ENCODE assay signal across 9 cellular contexts in the genomic region with DNA sequence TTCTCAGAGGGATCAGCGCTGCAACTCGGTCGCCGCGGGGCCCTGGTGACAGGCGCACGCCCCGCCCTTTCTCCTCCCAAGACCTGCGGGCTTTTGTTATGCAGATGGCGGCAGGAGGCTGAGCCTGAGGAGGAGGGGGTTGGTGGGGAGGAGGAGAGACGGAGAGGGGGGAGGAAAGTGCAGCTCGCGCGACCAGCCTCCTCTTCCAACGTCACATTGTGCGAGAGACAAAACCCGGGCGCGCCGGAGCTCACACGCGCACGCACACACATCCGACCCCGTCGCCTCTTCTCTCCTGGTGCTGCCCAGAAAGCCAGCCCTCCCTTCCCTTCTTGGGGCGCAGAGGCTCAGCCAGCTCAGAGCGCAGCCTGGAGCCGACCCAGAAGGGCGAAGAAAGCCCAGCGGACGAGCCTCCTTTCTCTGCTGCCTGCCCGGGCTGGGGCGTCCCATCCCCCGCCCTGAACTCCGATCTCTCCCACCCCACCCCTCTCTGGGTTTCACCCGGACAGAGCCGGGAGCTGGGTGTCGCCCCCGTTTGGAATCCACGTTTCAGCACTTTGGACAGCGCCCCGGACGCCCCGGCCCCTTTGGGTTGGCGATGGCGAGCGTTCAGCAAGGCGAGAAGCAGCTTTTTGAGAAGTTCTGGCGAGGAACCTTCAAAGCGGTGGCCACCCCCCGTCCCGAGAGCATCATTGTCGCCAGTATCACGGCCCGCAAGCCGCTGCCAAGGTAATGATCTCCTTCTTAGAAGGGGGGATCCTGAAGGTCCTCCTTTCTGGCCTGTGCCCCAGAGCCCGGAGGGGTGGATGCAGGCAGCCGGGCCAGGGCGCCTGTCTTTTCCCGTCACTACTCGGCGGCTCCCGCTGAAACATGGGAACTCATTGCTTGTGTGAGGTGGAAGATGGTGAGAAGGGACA. TPM values are rescaled to one million over a fixed set of nuclear protein-coding genes. Genes with fewer than 3 reads are reported as not detected.
A peak's percentile ranks its signal among the peaks of the same experiment; 100 is the strongest.
DNase-seq lines count a peak whose midpoint lies in the region; ATAC-seq lines count a peak whose summit lies in the region.
"Had no signal": no experiment of that assay in that cellular context is flagged by ENCODE, and none has a peak within 500 bp of the region (broad histone marks: within the 10 kb centered on the region; RNA-seq: fewer than 3 reads in every experiment).

A gene with protein sequence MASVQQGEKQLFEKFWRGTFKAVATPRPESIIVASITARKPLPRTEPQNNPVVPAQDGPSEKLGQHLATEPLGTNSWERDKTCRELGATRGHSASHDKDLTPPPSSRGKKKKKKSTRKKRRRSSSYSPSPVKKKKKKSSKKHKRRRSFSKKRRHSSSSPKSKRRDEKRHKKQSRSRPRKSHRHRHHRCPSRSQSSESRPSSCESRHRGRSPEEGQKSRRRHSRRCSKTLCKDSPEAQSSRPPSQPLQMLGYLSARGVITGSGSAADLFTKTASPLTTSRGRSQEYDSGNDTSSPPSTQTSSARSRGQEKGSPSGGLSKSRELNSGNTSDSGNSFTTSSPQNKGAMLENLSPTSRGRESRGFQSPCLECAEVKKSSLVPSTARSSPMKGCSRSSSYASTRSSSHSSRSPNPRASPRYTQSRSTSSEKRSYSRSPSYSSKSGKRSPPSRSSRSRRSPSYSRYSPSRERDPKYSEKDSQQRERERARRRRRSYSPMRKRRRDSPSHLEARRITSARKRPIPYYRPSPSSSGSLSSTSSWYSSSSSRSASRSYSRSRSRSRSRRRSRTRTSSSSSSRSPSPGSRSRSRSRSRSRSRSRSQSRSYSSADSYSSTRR (plus strand): TSS at position 257 of the 917 bp plus-strand sequence. CDS start 342 bp downstream, at position 599.

- ATAC-seq in HG02840 (IDR thresholded peaks at IDR 0.05; ENCODE audit: low FRiP score, unreplicated experiment) = no peak
- no peak for ATAC-seq in GM18511 (IDR thresholded peaks at IDR 0.05; ENCODE audit: unreplicated experiment)
- ATAC-seq in HG03175 (IDR thresholded peaks at IDR 0.05; ENCODE audit: unreplicated experiment) = no peak
- ATAC-seq in left lobe of liver = no peak
- ATAC-seq: mucosa of descending colon had no signal

- H3K9ac ChIP-seq in SK-N-MC (ENCODE audit: insufficient read length) (no peak within 1 kb of the TSS), iPS-18a (ENCODE audit: low read length) (peak within 1 kb of the TSS; percentile 45)

- peaks cover 19% of the 10 kb centered on the region for H3K27me3 ChIP-seq in iPS-18a (ENCODE audit: control insufficient read depth, insufficient read depth, low read length)

- no peaks in the 10 kb centered on the region for H3K36me3 ChIP-seq in SK-N-MC (ENCODE audit: insufficient read depth, low read length)
- H3K36me3 ChIP-seq in iPS-18a (ENCODE audit: control insufficient read depth, low read depth, low read length) = no peaks in the 10 kb centered on the region

- peak; percentile 9 for DNase-seq in AG08396 (ENCODE audit: low spot score)
- DNase-seq in NCI-H1092 (lab: John Stamatoyannopoulos, UW) = peak; percentile 85
- DNase-seq in SK-N-MC (ENCODE audit: low read depth, low spot score) = no peak
- no peak for DNase-seq in left lobe of liver (ENCODE audit: low spot score)

- H3K9me3 ChIP-seq in SK-N-MC (ENCODE audit: low read depth, low read length) (no peaks in the 10 kb centered on the region), iPS-18a (ENCODE audit: control insufficient read depth, low read depth, low read length) (no peaks in the 10 kb centered on the region)
- H3K9me3 ChIP-seq: mucosa of descending colon had no signal

- peak within 1 kb of the TSS; percentile 29 for H3K4me3 ChIP-seq in SK-N-MC
- peak within 1 kb of the TSS; percentile 90 for H3K4me3 ChIP-seq in iPS-18a (ENCODE audit: low read length)
- H3K4me3 ChIP-seq: mucosa of descending colon had no signal

- no peak within 1 kb of the TSS for H3K27ac ChIP-seq in SK-N-MC
- H3K27ac ChIP-seq in iPS-18a (ENCODE audit: low read length) = no peak within 1 kb of the TSS

- peaks cover 17% of the 10 kb centered on the region for H3K4me1 ChIP-seq in iPS-18a (ENCODE audit: control insufficient read depth, low read depth, low read length)

RNA-seq across cellular contexts. Expression of the gene that starts here (rescaled TPM):
- not detected for total RNA-seq in left lobe of liver

Comparison
In these comparisons a context has a peak if more than half of its experiments do, and no peak if none do; other contexts are left out.
1. DNase-seq: peak in AG08396 (single experiment) and NCI-H1092 (single experiment); none in SK-N-MC (single experiment) and left lobe of liver (single experiment).